In genomic region chr2:30331869-30332268, GRCh38 we compare ENCODE assay signal across 25 cellular contexts.
DNase-seq lines count a peak whose midpoint lies in the region; ATAC-seq, FAIRE-seq and TF ChIP-seq lines count a peak whose summit lies in the region.
"Had no signal": no experiment of that assay in that cellular context is flagged by ENCODE, and none has a peak within 500 bp of the region (broad histone marks: within the 10 kb centered on the region; RNA-seq: fewer than 3 reads in every experiment).

No MANE protein-coding gene starts in this region.

- H3K4me1 Mint-ChIP-seq in activated naive CD8-positive, alpha-beta T cell treated with anti-CD3 and anti-CD28 coated beads, Interleukin-2, amount 10 ng/mL, durations not matched to agents 7 days and 5 days = peaks cover 57% of the 10 kb centered on the region
- H3K4me1 Mint-ChIP-seq in activated naive CD8-positive, alpha-beta T cell treated with anti-CD3 and anti-CD28 coated beads, Interleukin-2, amount 50 U/mL, for 24 hours = peaks cover 60% of the 10 kb centered on the region
- H3K4me1 Mint-ChIP-seq in T-helper 17 cell = peaks cover 42% of the 10 kb centered on the region

- no peaks in the 10 kb centered on the region for H4K20me1 ChIP-seq in endothelial cell of umbilical vein (replicated peaks; ENCODE audit: control insufficient read depth, extremely low read depth, insufficient read depth, low read length)

- H3K23ac ChIP-seq in trophoblast cell (ENCODE audit: low read length) = no peak overlapping the region

- no peak overlapping the region for H2BK5ac ChIP-seq in trophoblast cell (ENCODE audit: low read depth, low read length, poor library complexity)

- H3K36me3 Mint-ChIP-seq in activated naive CD8-positive, alpha-beta T cell treated with anti-CD3 and anti-CD28 coated beads, Interleukin-2, amount 10 ng/mL, durations not matched to agents 7 days and 5 days = no peaks in the 10 kb centered on the region
- no peaks in the 10 kb centered on the region for H3K36me3 Mint-ChIP-seq in activated naive CD8-positive, alpha-beta T cell treated with anti-CD3 and anti-CD28 coated beads, Interleukin-2, amount 50 U/mL, for 24 hours (ENCODE audit: low read depth)
- H3K36me3 Mint-ChIP-seq in T-helper 17 cell (ENCODE audit: low read depth) = no peaks in the 10 kb centered on the region

- no peak for ATAC-seq in activated naive CD8-positive, alpha-beta T cell treated with anti-CD3 and anti-CD28 coated beads, Interleukin-2, amount 10 ng/mL, durations not matched to agents 7 days and 5 days (ENCODE audit: low read depth)
- ATAC-seq in activated naive CD8-positive, alpha-beta T cell treated with anti-CD3 and anti-CD28 coated beads, Interleukin-2, amount 50 U/mL, for 24 hours = no peak
- no peak for ATAC-seq in T-helper 17 cell
- ATAC-seq in GM18873 (IDR thresholded peaks at IDR 0.05; ENCODE audit: low FRiP score, unreplicated experiment) = no peak
- ATAC-seq in left ventricle myocardium superior = no peak
- no peak for ATAC-seq in HG03469 (IDR thresholded peaks at IDR 0.05; ENCODE audit: unreplicated experiment)
- ATAC-seq: GM23338 had no signal

- no peak overlapping the region for H3K18ac ChIP-seq in trophoblast cell (ENCODE audit: low read length)

- FAIRE-seq in endothelial cell of umbilical vein (lab: Jason Lieb, UNC) = no peak
- FAIRE-seq: A204.1, D721Med had no signal

- H3K9me3 ChIP-seq in T-helper 17 cell (ENCODE audit: control insufficient read depth, low read length, poor library complexity, severe bottlenecking) (no peaks in the 10 kb centered on the region), endothelial cell of umbilical vein (replicated peaks; ENCODE audit: control insufficient read depth, insufficient read depth, low read length) (no peaks in the 10 kb centered on the region), trophoblast cell (ENCODE audit: insufficient read depth, low read depth, low read length) (peaks cover 9% of the 10 kb centered on the region)

- H3K27ac ChIP-seq in endothelial cell of umbilical vein (ENCODE audit: insufficient read depth, low read depth, low read length) (no peak overlapping the region), trophoblast cell (ENCODE audit: low read depth, low read length) (no peak overlapping the region)
- H3K27ac ChIP-seq: C4-2B, RWPE1, SK-N-MC had no signal

- H3K79me2 ChIP-seq in endothelial cell of umbilical vein (ENCODE audit: control insufficient read depth, insufficient read depth, low read length) (no peaks in the 10 kb centered on the region), trophoblast cell (ENCODE audit: control insufficient read depth, insufficient read depth, low read length, poor library complexity) (no peaks in the 10 kb centered on the region)

- TF ChIP-seq POLR2A in endothelial cell of umbilical vein (IDR thresholded peaks at IDR 0.05; ENCODE audit: low read depth, low read length) = no peak

- H3K27me3 Mint-ChIP-seq in activated naive CD8-positive, alpha-beta T cell treated with anti-CD3 and anti-CD28 coated beads, Interleukin-2, amount 10 ng/mL, durations not matched to agents 7 days and 5 days = no peaks in the 10 kb centered on the region
- no peaks in the 10 kb centered on the region for H3K27me3 Mint-ChIP-seq in activated naive CD8-positive, alpha-beta T cell treated with anti-CD3 and anti-CD28 coated beads, Interleukin-2, amount 50 U/mL, for 24 hours
- H3K27me3 Mint-ChIP-seq in T-helper 17 cell = no peaks in the 10 kb centered on the region

- H3K36me3 ChIP-seq in endothelial cell of umbilical vein (ENCODE audit: control insufficient read depth in 2 of 2, extremely low read depth in 1 of 2, insufficient read depth in 2 of 2, low read length in 2 of 2) = no peaks in the 10 kb centered on the region
- H3K36me3 ChIP-seq in trophoblast cell (ENCODE audit: control insufficient read depth in 1 of 2, insufficient read depth in 2 of 2, low read length in 2 of 2) = no peaks in the 10 kb centered on the region

- H3K27ac Mint-ChIP-seq in activated naive CD8-positive, alpha-beta T cell treated with anti-CD3 and anti-CD28 coated beads, Interleukin-2, amount 10 ng/mL, durations not matched to agents 7 days and 5 days = peak overlapping the region; percentile 8
- no peak overlapping the region for H3K27ac Mint-ChIP-seq in activated naive CD8-positive, alpha-beta T cell treated with anti-CD3 and anti-CD28 coated beads, Interleukin-2, amount 50 U/mL, for 24 hours
- H3K27ac Mint-ChIP-seq in T-helper 17 cell = peak overlapping the region; percentile 97
- H3K27ac Mint-ChIP-seq: GM23338 had no signal

- CTCF ChIA-PET in endothelial cell of umbilical vein (lab: Charles Lee) = no interaction called here

- no peak overlapping the region for H2BK12ac ChIP-seq in trophoblast cell (ENCODE audit: low read length)

- H2AFZ ChIP-seq in endothelial cell of umbilical vein (ENCODE audit: low read depth, low read length) (no peak overlapping the region), trophoblast cell (ENCODE audit: insufficient read depth, low read length, poor library complexity) (no peak overlapping the region)
- H2AFZ ChIP-seq: GM23338 had no signal

- no TSS peak for BruUV-seq in endothelial cell of umbilical vein (replicated peaks; lab: Mats Ljungman, UMichigan)

- H3K9ac ChIP-seq in endothelial cell of umbilical vein (replicated peaks; ENCODE audit: extremely low read depth, insufficient read depth, low read length) (no peak overlapping the region), trophoblast cell (ENCODE audit: low read length) (no peak overlapping the region)

- no peak overlapping the region for H3K4me3 Mint-ChIP-seq in activated naive CD8-positive, alpha-beta T cell treated with anti-CD3 and anti-CD28 coated beads, Interleukin-2, amount 10 ng/mL, durations not matched to agents 7 days and 5 days
- no peak overlapping the region for H3K4me3 Mint-ChIP-seq in activated naive CD8-positive, alpha-beta T cell treated with anti-CD3 and anti-CD28 coated beads, Interleukin-2, amount 50 U/mL, for 24 hours
- no peak overlapping the region for H3K4me3 Mint-ChIP-seq in T-helper 17 cell
- H3K4me3 Mint-ChIP-seq: GM23338 had no signal

- H2BK120ac ChIP-seq in trophoblast cell (ENCODE audit: insufficient read depth, low read length, poor library complexity) = no peak overlapping the region

- TF ChIP-seq CTCF in endothelial cell of umbilical vein (IDR thresholded peaks at IDR 0.05; ENCODE audit: extremely low read depth in 1 of 2, insufficient read depth in 1 of 2, low read depth in 1 of 2, low read length in 2 of 2) = no peak

- no peak overlapping the region for H3K4me3 ChIP-seq in endothelial cell of umbilical vein (replicated peaks in 1 of 3; ENCODE audit: insufficient read depth in 1 of 3, low read depth in 1 of 3, low read length in 3 of 3)
- H3K4me3 ChIP-seq in trophoblast cell (ENCODE audit: low read depth, low read length) = peak overlapping the region; percentile 11
- H3K4me3 ChIP-seq: GM23338, SK-N-MC had no signal

- H3K4ac ChIP-seq in trophoblast cell (ENCODE audit: low read depth, low read length) = no peak overlapping the region

- no peaks in the 10 kb centered on the region for H3K9me1 ChIP-seq in endothelial cell of umbilical vein (replicated peaks; ENCODE audit: control insufficient read depth, extremely low read depth, insufficient read depth, low read length)

- WGBS in trophoblast cell (ENCODE audit: extremely low coverage, insufficient coverage, insufficient read length) = no CpG with 5 or more reads among the region's 7 CpGs

- dilution Hi-C loops in endothelial cell of umbilical vein (cut with MboI; ENCODE audit: extremely low pct_ligation_motif_present, low sequenced_read_pairs) = no loop called here

- H2AK5ac ChIP-seq in trophoblast cell (ENCODE audit: low read length) = no peak overlapping the region

- no peak overlapping the region for H4K12ac ChIP-seq in trophoblast cell (ENCODE audit: low read depth, low read length)

- intact Hi-C loops in endothelial cell of umbilical vein (cut with micrococcal nuclease) = no loop called here
- intact Hi-C loops in left ventricle myocardium superior (cut with micrococcal nuclease) = no loop called here

- DNase-seq in activated naive CD8-positive, alpha-beta T cell treated with anti-CD3 and anti-CD28 coated beads, Interleukin-2, amount 10 ng/mL, durations not matched to agents 7 days and 5 days = no peak
- no peak for DNase-seq in activated naive CD8-positive, alpha-beta T cell treated with anti-CD3 and anti-CD28 coated beads, Interleukin-2, amount 50 U/mL, for 24 hours
- DNase-seq in T-helper 17 cell (no peak), endothelial cell of umbilical vein (ENCODE audit: low read depth, low spot score) (no peak), trophoblast cell (no peak), left ventricle myocardium superior (no peak)
- DNase-seq: DMS79; HCEC 1CT; KG1; NCI-H1105; NCI-H146; NCI-H2029; NCI-H345; NCI-H524; NCI-H774; NK-92 treated with Interleukin-12 subunit alpha and Interleukin-12 subunit beta, amount 100 ng/mL, for 24 hours; SHP77 treated with DMSO at 0.1 percent for 48 hours had no signal

- no peaks in the 10 kb centered on the region for H3K79me1 ChIP-seq in trophoblast cell (ENCODE audit: low read length)

- no peak overlapping the region for H4K91ac ChIP-seq in trophoblast cell (ENCODE audit: low read depth, low read length)

- no peak overlapping the region for H3K14ac ChIP-seq in trophoblast cell (ENCODE audit: low read length)

- H3K4me2 ChIP-seq in endothelial cell of umbilical vein (ENCODE audit: insufficient read depth, low read length) = no peak overlapping the region
- H3K4me2 ChIP-seq in trophoblast cell (ENCODE audit: low read length) = no peak overlapping the region
- H3K4me2 ChIP-seq: GM23338 had no signal

- H3K4me1 ChIP-seq in endothelial cell of umbilical vein (ENCODE audit: control insufficient read depth, extremely low read depth, insufficient read depth, low read length) (no peaks in the 10 kb centered on the region), trophoblast cell (ENCODE audit: control insufficient read depth in 1 of 2, insufficient read depth in 2 of 2, low read length in 2 of 2) (peaks cover 11 to 12% of the 10 kb centered on the region in 2 experiments)

- H4K8ac ChIP-seq in trophoblast cell (ENCODE audit: low read depth, low read length) = no peak overlapping the region

- POLR2A ChIA-PET in activated naive CD8-positive, alpha-beta T cell treated with anti-CD3 and anti-CD28 coated beads, Interleukin-2, amount 10 ng/mL, durations not matched to agents 7 days and 5 days (lab: Charles Lee) = no interaction called here
- POLR2A ChIA-PET in endothelial cell of umbilical vein (lab: Charles Lee) = no interaction called here

- H3K9me3 Mint-ChIP-seq in activated naive CD8-positive, alpha-beta T cell treated with anti-CD3 and anti-CD28 coated beads, Interleukin-2, amount 10 ng/mL, durations not matched to agents 7 days and 5 days = no peaks in the 10 kb centered on the region
- H3K9me3 Mint-ChIP-seq in activated naive CD8-positive, alpha-beta T cell treated with anti-CD3 and anti-CD28 coated beads, Interleukin-2, amount 50 U/mL, for 24 hours = peaks cover 5% of the 10 kb centered on the region

- H3K27me3 ChIP-seq in endothelial cell of umbilical vein (ENCODE audit: control insufficient read depth in 2 of 2, insufficient read depth in 2 of 2, low read length in 2 of 2) (no peaks in the 10 kb centered on the region), trophoblast cell (ENCODE audit: insufficient read depth, low read length) (no peaks in the 10 kb centered on the region)
